In genomic region chr4:173334085-173334890, GRCh38 we compare ENCODE assay signal across 8 cellular contexts. TPM values are rescaled to one million over a fixed set of nuclear protein-coding genes. Genes with fewer than 3 reads are reported as not detected.
A peak's percentile ranks its signal among the peaks of the same experiment; 100 is the strongest.
DNase-seq lines count a peak whose midpoint lies in the region; ATAC-seq and TF ChIP-seq lines count a peak whose summit lies in the region.

Gene HMGB2, minus strand, starts transcription at chr4:173334358. Its CDS starts 709 bp downstream, at chr4:173333649.

- DNase-seq in NCI-H69 (lab: John Stamatoyannopoulos, UW) = peak; percentile 99
- peak; percentile 100 for DNase-seq in activated CD4-positive, alpha-beta T cell treated with anti-CD3 and anti-CD28 coated beads, Interleukin-2, amount 10 ng/mL, durations not matched to agents 7 days and 5 days
- peak; percentile 100 for DNase-seq in coronary artery (ENCODE audit: low spot score)
- DNase-seq in stimulated activated CD4-positive, alpha-beta T cell treated with anti-CD3 and anti-CD28 coated beads, Interleukin-1b, Interleukin-23, amount 100 ng/mL, for 4 hours (ENCODE audit: low read depth in 2 of 2) = peak; percentile 98 to 99

- TF ChIP-seq CTCF in coronary artery (IDR thresholded peaks at IDR 0.05) = no peak

- POLR2A ChIA-PET in activated CD4-positive, alpha-beta T cell treated with anti-CD3 and anti-CD28 coated beads, Interleukin-2, amount 10 ng/mL, durations not matched to agents 7 days and 5 days (lab: Charles Lee) = interaction anchor here (0.6 to 3.2 kb wide), 6 partner anchors 9 to 162 kb away, joined by 4 to 59 read pairs (median 6); partner anchors contain the start of gene SAP30

- peaks cover 34% of the 10 kb centered on the region for H3K36me3 ChIP-seq in BLaER1

- H3K27me3 Mint-ChIP-seq in activated CD4-positive, alpha-beta T cell treated with anti-CD3 and anti-CD28 coated beads, Interleukin-2, amount 10 ng/mL, durations not matched to agents 7 days and 5 days = no peaks in the 10 kb centered on the region

- peak; percentile 94 for ATAC-seq in GM19328 (IDR thresholded peaks at IDR 0.05; ENCODE audit: unreplicated experiment)
- peak; percentile 90 for ATAC-seq in HG03520 (IDR thresholded peaks at IDR 0.05; ENCODE audit: unreplicated experiment)

- no peaks in the 10 kb centered on the region for H3K9me3 Mint-ChIP-seq in activated CD4-positive, alpha-beta T cell treated with anti-CD3 and anti-CD28 coated beads, Interleukin-2, amount 10 ng/mL, durations not matched to agents 7 days and 5 days

- peaks cover 42% of the 10 kb centered on the region for H3K4me1 Mint-ChIP-seq in activated CD4-positive, alpha-beta T cell treated with anti-CD3 and anti-CD28 coated beads, Interleukin-2, amount 10 ng/mL, durations not matched to agents 7 days and 5 days

- H3K9me3 ChIP-seq in BLaER1 = no peaks in the 10 kb centered on the region

- H4K20me1 ChIP-seq in BLaER1 = peaks cover 35% of the 10 kb centered on the region

- H3K27ac ChIP-seq in BLaER1 (peak within 1 kb of the TSS; percentile 99), coronary artery (peak within 1 kb of the TSS; percentile 94 to 95), layer of hippocampus (ENCODE audit: low read depth, low read length) (peak within 1 kb of the TSS; percentile 98)

- CTCF ChIA-PET in activated CD4-positive, alpha-beta T cell treated with anti-CD3 and anti-CD28 coated beads, Interleukin-2, amount 10 ng/mL, durations not matched to agents 7 days and 5 days (lab: Charles Lee) = interaction anchor here (0.9 to 2.3 kb wide), 6 partner anchors 11 to 39 kb away, joined by 3 to 8 read pairs (median 3); no protein-coding TSS in a partner anchor

- peaks cover 48% of the 10 kb centered on the region for H3K4me1 ChIP-seq in BLaER1

- H3K4me2 ChIP-seq in BLaER1 = peak within 1 kb of the TSS; percentile 84

- peak within 1 kb of the TSS; percentile 100 for H3K9ac ChIP-seq in BLaER1

- H3K4me3 ChIP-seq in BLaER1 (peak within 1 kb of the TSS; percentile 99), coronary artery (peak within 1 kb of the TSS; percentile 86)

- peak within 1 kb of the TSS; percentile 90 for H3K4me3 Mint-ChIP-seq in activated CD4-positive, alpha-beta T cell treated with anti-CD3 and anti-CD28 coated beads, Interleukin-2, amount 10 ng/mL, durations not matched to agents 7 days and 5 days

- peaks cover 44% of the 10 kb centered on the region for H3K36me3 Mint-ChIP-seq in activated CD4-positive, alpha-beta T cell treated with anti-CD3 and anti-CD28 coated beads, Interleukin-2, amount 10 ng/mL, durations not matched to agents 7 days and 5 days (ENCODE audit: low read depth)

- peak within 1 kb of the TSS; percentile 100 for H3K27ac Mint-ChIP-seq in activated CD4-positive, alpha-beta T cell treated with anti-CD3 and anti-CD28 coated beads, Interleukin-2, amount 10 ng/mL, durations not matched to agents 7 days and 5 days

- H3K27me3 ChIP-seq in BLaER1 = no peaks in the 10 kb centered on the region
- no peaks in the 10 kb centered on the region for H3K27me3 ChIP-seq in layer of hippocampus (ENCODE audit: control insufficient read depth, insufficient read depth, low read length)

RNA-seq across cellular contexts. Expression of gene HMGB2, which starts in this region (rescaled TPM):
- total RNA-seq in activated CD4-positive, alpha-beta T cell treated with anti-CD3 and anti-CD28 coated beads, Interleukin-2, amount 10 ng/mL, durations not matched to agents 7 days and 5 days = 1,000 to 10,000 TPM in 1 of 2 experiments, 100 to 1,000 TPM in 1; 975 to 1,039 TPM

Comparison
In these comparisons a context has a peak if more than half of its experiments do, and no peak if none do; other contexts are left out.
1. Peak in every context shown above with its lines: DNase-seq, ATAC-seq, H3K4me3 ChIP-seq and H3K27ac ChIP-seq.